29 cellular contexts compared by ENCODE assay signal in genomic region chr7:44906980-44907379, GRCh38.
"Had no signal": no experiment of that assay in that cellular context is flagged by ENCODE, and none has a peak within 500 bp of the region (broad histone marks: within the 10 kb centered on the region; RNA-seq: fewer than 3 reads in every experiment).

No MANE protein-coding gene starts in this region.

- H3K9me3 Mint-ChIP-seq: activated B cell treated with CpG ODN at 0.5 μM for 24 hours; activated CD8-positive, alpha-beta T cell treated with anti-CD3 and anti-CD28 coated beads for 36 hours; activated T-cell treated with anti-CD3 and anti-CD28 coated beads, Interleukin-2, amount 50 U/mL, for 4 hours; effector memory CD8-positive, alpha-beta T cell; T-helper 2 cell treated with Interferon-gamma antibody and Interleukin-4, amounts not matched to agents 5 μg/mL and 100 μg/mL, for 36 hours had no signal

- DNase-seq: activated B cell treated with CpG ODN at 0.5 μM for 24 hours; activated CD4-positive, alpha-beta T cell treated with anti-CD3 and anti-CD28 coated beads for 48 hours; activated CD4-positive, alpha-beta T cell treated with anti-CD3 and anti-CD28 coated beads, Interleukin-2, amount 50 U/mL, for 1 hour; activated CD4-positive, alpha-beta T cell treated with anti-CD3 and anti-CD28 coated beads, Interleukin-2, amount 50 U/mL, for 48 hours; activated CD8-positive, alpha-beta memory T cell treated with anti-CD3 and anti-CD28 coated beads for 24 hours; activated CD8-positive, alpha-beta T cell treated with anti-CD3 and anti-CD28 coated beads for 36 hours; activated effector memory CD4-positive, alpha-beta T cell treated with Interleukin-2 at 50 U/mL for 16 hours; activated gamma-delta T cell treated with Interleukin-2 at 50 U/mL for 16 hours; activated naive CD4-positive, alpha-beta T cell treated with anti-CD3 and anti-CD28 coated beads, Interleukin-2, amount 50 U/mL, for 16 hours; activated naive CD4-positive, alpha-beta T cell treated with Interleukin-2 at 50 U/mL for 16 hours; activated T-cell treated with anti-CD3 and anti-CD28 coated beads, Interleukin-2, amount 50 U/mL, for 4 hours; amniotic stem cell; aorta; body of pancreas; caudate nucleus; cortex of kidney; dermis blood vessel endothelial cell; effector CD4-positive, alpha-beta T cell; effector memory CD8-positive, alpha-beta T cell; esophagus squamous epithelium; foreskin melanocyte; T-helper 1 cell; T-helper 17 cell; T1000; WERI-Rb-1 had no signal

- H3K36me3 Mint-ChIP-seq: activated naive CD8-positive, alpha-beta T cell had no signal

- ATAC-seq: activated CD4-positive, CD25-positive, alpha-beta regulatory T cell treated with anti-CD3 and anti-CD28 coated beads, Interleukin-2, amount 50 U/mL, for 24 hours; activated CD8-positive, alpha-beta T cell treated with anti-CD3 and anti-CD28 coated beads for 36 hours; activated T-cell treated with anti-CD3 and anti-CD28 coated beads, Interleukin-2, amount 50 U/mL, for 4 hours; body of pancreas; effector memory CD8-positive, alpha-beta T cell; gastroesophageal sphincter; T-helper 17 cell had no signal

- H3K4me3 Mint-ChIP-seq: activated B cell treated with CpG ODN at 0.5 μM for 24 hours; activated CD8-positive, alpha-beta T cell treated with anti-CD3 and anti-CD28 coated beads for 36 hours; activated naive CD8-positive, alpha-beta T cell; activated T-cell treated with anti-CD3 and anti-CD28 coated beads, Interleukin-2, amount 50 U/mL, for 4 hours; effector memory CD8-positive, alpha-beta T cell; T-helper 17 cell; T-helper 2 cell treated with Interferon-gamma antibody and Interleukin-4, amounts not matched to agents 5 μg/mL and 100 μg/mL, for 36 hours had no signal

- H3K27ac Mint-ChIP-seq: activated B cell treated with CpG ODN at 0.5 μM for 24 hours; activated CD8-positive, alpha-beta T cell treated with anti-CD3 and anti-CD28 coated beads for 36 hours; activated naive CD8-positive, alpha-beta T cell; effector memory CD8-positive, alpha-beta T cell; T-helper 17 cell; T-helper 2 cell treated with Interferon-gamma antibody and Interleukin-4, amounts not matched to agents 5 μg/mL and 100 μg/mL, for 36 hours had no signal

- H3K27me3 Mint-ChIP-seq: activated CD8-positive, alpha-beta T cell treated with anti-CD3 and anti-CD28 coated beads for 36 hours; activated naive CD8-positive, alpha-beta T cell had no signal

- H3K4me1 Mint-ChIP-seq: activated B cell treated with CpG ODN at 0.5 μM for 24 hours had no signal
